8 cellular contexts compared by ENCODE assay signal in genomic region chr9:130693101-130693425, GRCh38. TPM values are rescaled to one million over a fixed set of nuclear protein-coding genes. Genes with fewer than 3 reads are reported as not detected.
DNase-seq lines count a peak whose midpoint lies in the region; ATAC-seq and TF ChIP-seq lines count a peak whose summit lies in the region.

No MANE protein-coding gene starts in this region.

- no peak for TF ChIP-seq CTCF in CD8-positive, alpha-beta T cell (IDR thresholded peaks at IDR 0.05)
- TF ChIP-seq CTCF in MM.1S (IDR thresholded peaks at IDR 0.05; ENCODE audit: low read length) (no peak), endothelial cell (IDR thresholded peaks at IDR 0.05; ENCODE audit: unreplicated experiment) (no peak), neutrophil (IDR thresholded peaks at IDR 0.05) (no peak)

- no peaks in the 10 kb centered on the region for H3K27me3 Mint-ChIP-seq in CD8-positive, alpha-beta T cell (ENCODE audit: low read depth)
- peaks cover 7% of the 10 kb centered on the region for H3K27me3 Mint-ChIP-seq in endothelial cell (ENCODE audit: unreplicated experiment)

- ATAC-seq in CD8-positive, alpha-beta T cell, result peak; percentile 3
- ATAC-seq in GM21737 (IDR thresholded peaks at IDR 0.05; ENCODE audit: unreplicated experiment), result no peak

- peaks cover 25% of the 10 kb centered on the region for H3K4me1 ChIP-seq in CD8-positive, alpha-beta T cell (ENCODE audit: insufficient read depth, low read length)
- H3K4me1 ChIP-seq in MM.1S (ENCODE audit: low read length) (0 out of 2 replicates have a peak, but pooled peaks cover 13% of the 10 kb centered on the region), neutrophil (ENCODE audit: control insufficient read depth in 1 of 2, insufficient read depth in 1 of 2, low read depth in 1 of 2, low read length in 1 of 2) (peaks cover 15 to 17% of the 10 kb centered on the region in 2 experiments)

- peaks cover 43% of the 10 kb centered on the region for H3K79me2 ChIP-seq in MM.1S (ENCODE audit: low read length)

- H3K27ac Mint-ChIP-seq in CD8-positive, alpha-beta T cell, result peak overlapping the region; percentile 95
- peak overlapping the region; percentile 57 for H3K27ac Mint-ChIP-seq in endothelial cell (ENCODE audit: unreplicated experiment)

- H3K9ac ChIP-seq in MM.1S (ENCODE audit: low read length), result peak overlapping the region; percentile 24; the same call in 1 of the 2 replicates

- no peaks in the 10 kb centered on the region for H3K27me3 ChIP-seq in CD8-positive, alpha-beta T cell (ENCODE audit: insufficient read depth, low read length)
- H3K27me3 ChIP-seq in MM.1S (replicated peaks; ENCODE audit: insufficient read depth, low read length) (no peaks in the 10 kb centered on the region), neutrophil (peaks cover 28% of the 10 kb centered on the region)

- H3K36me3 ChIP-seq in CD8-positive, alpha-beta T cell (ENCODE audit: insufficient read depth, low read length), result peaks cover 13% of the 10 kb centered on the region
- H3K36me3 ChIP-seq in MM.1S (replicated peaks; ENCODE audit: insufficient read depth, low read length) (peaks cover 4% of the 10 kb centered on the region; the same call in 1 of the 2 replicates), neutrophil (peaks cover 19% of the 10 kb centered on the region)

- intact Hi-C loops in CD8-positive, alpha-beta T cell (cut with DNase I, micrococcal nuclease), result loop anchor here (1.0 to 5.0 kb wide), 4 partner anchors 19 to 434 kb away; partner anchors contain the start of genes FUBP3 (in 2 of the 2) and NUP214 (in 1 of the 2)

- H3K36me3 Mint-ChIP-seq in CD8-positive, alpha-beta T cell, result peaks cover 37% of the 10 kb centered on the region
- peaks cover 26% of the 10 kb centered on the region for H3K36me3 Mint-ChIP-seq in endothelial cell (ENCODE audit: low read depth, unreplicated experiment)

- POLR2A ChIA-PET in CD8-positive, alpha-beta T cell (lab: Charles Lee), result interaction anchor here (0.9 to 1.7 kb wide), 5 partner anchors 11 to 432 kb away, joined by 4 to 12 read pairs (median 4); partner anchors contain the start of gene NUP214

- H3K4me1 Mint-ChIP-seq in CD8-positive, alpha-beta T cell (ENCODE audit: low read depth), result peaks cover 41% of the 10 kb centered on the region
- H3K4me1 Mint-ChIP-seq in endothelial cell (ENCODE audit: unreplicated experiment), result peaks cover 18% of the 10 kb centered on the region

- CTCF ChIA-PET in CD8-positive, alpha-beta T cell (lab: Charles Lee), result interaction anchor here (0.9 to 2.1 kb wide), 7 partner anchors 8 to 233 kb away, joined by 3 to 23 read pairs (median 8); no protein-coding TSS in a partner anchor

- H3F3A ChIP-seq in MM.1S (ENCODE audit: insufficient read depth, low read length), result peaks cover 10% of the 10 kb centered on the region; the same call in 1 of the 2 replicates

- H3K9me2 ChIP-seq in MM.1S (replicated peaks; ENCODE audit: insufficient read depth, low read length), result no peaks in the 10 kb centered on the region

- H3K9me3 Mint-ChIP-seq in CD8-positive, alpha-beta T cell, result no peaks in the 10 kb centered on the region
- no peaks in the 10 kb centered on the region for H3K9me3 Mint-ChIP-seq in endothelial cell (ENCODE audit: unreplicated experiment)

- H3K4me3 ChIP-seq in CD8-positive, alpha-beta T cell (ENCODE audit: low read depth, low read length), result peak overlapping the region; percentile 88
- peak overlapping the region; percentile 98 for H3K4me3 ChIP-seq in MM.1S (ENCODE audit: low read length)
- H3K4me3 ChIP-seq in neutrophil (ENCODE audit: low read depth in 1 of 2, low read length in 1 of 2), result peak overlapping the region; percentile 72 to 73

- peak overlapping the region; percentile 79 for H2AFZ ChIP-seq in MM.1S (ENCODE audit: low read length)

- peak overlapping the region; percentile 93 for H3K4me3 Mint-ChIP-seq in CD8-positive, alpha-beta T cell
- H3K4me3 Mint-ChIP-seq in endothelial cell (ENCODE audit: unreplicated experiment), result peak overlapping the region; percentile 97

- peak overlapping the region; percentile 54 for H3K27ac ChIP-seq in CD8-positive, alpha-beta T cell (ENCODE audit: low read depth, low read length)
- no peak overlapping the region for H3K27ac ChIP-seq in MM.1S (ENCODE audit: low read length)
- H3K27ac ChIP-seq in neutrophil, result no peak overlapping the region

- no peaks in the 10 kb centered on the region for H3K9me3 ChIP-seq in CD8-positive, alpha-beta T cell (ENCODE audit: low read length)
- H3K9me3 ChIP-seq in MM.1S (replicated peaks; ENCODE audit: insufficient read depth, low read length), result no peaks in the 10 kb centered on the region
- no peaks in the 10 kb centered on the region for H3K9me3 ChIP-seq in neutrophil

- peak overlapping the region; percentile 61 for H3K4me2 ChIP-seq in MM.1S (ENCODE audit: low read depth, low read length)

- H4K20me1 ChIP-seq in MM.1S (ENCODE audit: insufficient read depth, low read length), result 0 out of 2 replicates have a peak, but pooled peaks cover under 1% of the 10 kb centered on the region

- DNase-seq in CD8-positive, alpha-beta T cell, result no peak
- DNase-seq in MM.1S (no peak), endothelial cell (ENCODE audit: low spot score) (no peak), CD1c-positive myeloid dendritic cell (ENCODE audit: extremely low spot score) (no peak), HK-2 (ENCODE audit: unreplicated experiment) (no peak), NCI-H2081 treated with DMSO at 0.1 percent for 48 hours (lab: John Stamatoyannopoulos, UW) (no peak)

RNA-seq across cellular contexts. Expression of gene EXOSC2, which starts 0.5 kb away (rescaled TPM):
- 10 to 100 TPM; 59.1 to 59.9 TPM for total RNA-seq in CD8-positive, alpha-beta T cell
- 26.0 TPM for total RNA-seq in endothelial cell (ENCODE audit: unreplicated experiment)

RNA-seq across cellular contexts. Expression of gene PRDM12, which starts 28.7 kb away (rescaled TPM):
- total RNA-seq in CD8-positive, alpha-beta T cell, result not detected
- total RNA-seq in endothelial cell (ENCODE audit: unreplicated experiment), result not detected
